8 cellular contexts compared by ENCODE assay signal in genomic region chrX:53312946-53313745, GRCh38. TPM values are rescaled to one million over a fixed set of nuclear protein-coding genes. Genes with fewer than 3 reads are reported as not detected.
DNase-seq lines count a peak whose midpoint lies in the region; ATAC-seq and TF ChIP-seq lines count a peak whose summit lies in the region.

No MANE protein-coding gene starts in this region.

- TF ChIP-seq CTCF in choroid plexus epithelial cell (conservative IDR thresholded peaks at IDR 0.05; ENCODE audit: low read depth, low read length) = peak; percentile 70

- peak; percentile 56 to 73 for DNase-seq in AML-193 (lab: John Stamatoyannopoulos, UW)
- peak; percentile 57 to 58 for DNase-seq in NCI-H2081 (lab: John Stamatoyannopoulos, UW)
- DNase-seq in activated CD4-positive, alpha-beta T cell treated with anti-CD3 and anti-CD28 coated beads for 1 hour = peak; percentile 22
- DNase-seq in choroid plexus epithelial cell (ENCODE audit: low read depth) = peak; percentile 60
- peak; percentile 48 for DNase-seq in left lobe of liver (ENCODE audit: low spot score)
- peak; percentile 31 to 53 (median 31) for DNase-seq in stimulated activated CD4-positive, alpha-beta T cell treated with anti-CD3 and anti-CD28 coated beads, TNF-alpha, amount 100 ng/mL, for 24 hours (ENCODE audit: low read depth in 3 of 3)

- no peak overlapping the region for H3K4me3 ChIP-seq in choroid plexus epithelial cell (ENCODE audit: low read depth, low read length)

- ATAC-seq in GM18870 (IDR thresholded peaks at IDR 0.05; ENCODE audit: unreplicated experiment) (peak; percentile 56), left lobe of liver (peak; percentile 89), GM19452 (IDR thresholded peaks at IDR 0.05; ENCODE audit: unreplicated experiment) (no peak)

RNA-seq across cellular contexts. Expression of gene IQSEC2, which starts 31.8 kb away (rescaled TPM):
- 2.5 TPM for total RNA-seq in left lobe of liver
